In the genomic region with DNA sequence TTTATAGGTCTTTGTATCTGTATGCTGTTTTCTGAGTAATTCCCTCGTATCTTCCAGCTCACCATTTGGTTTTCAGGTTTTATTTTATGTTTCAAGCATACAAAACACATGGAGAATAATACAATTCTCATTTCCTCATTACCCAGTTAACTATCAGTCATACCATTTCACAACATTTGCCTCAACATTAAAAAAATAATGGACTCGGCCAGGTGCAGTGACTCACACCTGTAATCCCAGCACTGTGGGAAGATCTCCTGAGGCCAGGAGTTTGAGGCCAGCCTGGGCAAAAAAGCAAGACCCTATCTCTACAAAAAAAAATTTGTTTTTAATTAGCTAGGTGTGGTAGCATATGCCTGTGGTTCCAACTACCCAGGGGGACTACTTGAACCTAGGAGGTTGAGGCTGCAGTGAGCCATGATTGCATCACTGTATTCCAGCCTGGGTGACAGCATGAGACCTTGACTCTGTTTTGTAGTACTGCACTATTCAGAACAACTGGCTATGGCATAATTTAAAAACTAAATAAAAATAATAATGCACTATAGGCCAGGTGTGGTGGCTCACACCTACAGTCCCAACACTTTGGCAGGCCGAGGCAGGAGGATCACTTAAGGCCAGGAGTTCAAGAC, we compare ENCODE assay signal across 19 cellular contexts. TPM values are rescaled to one million over a fixed set of nuclear protein-coding genes. Genes with fewer than 3 reads are reported as not detected.
DNase-seq lines count a peak whose midpoint lies in the region; ATAC-seq and TF ChIP-seq lines count a peak whose summit lies in the region.
"Had no signal": no experiment of that assay in that cellular context is flagged by ENCODE, and none has a peak within 500 bp of the region (broad histone marks: within the 10 kb centered on the region; RNA-seq: fewer than 3 reads in every experiment).

No MANE protein-coding gene starts in this region.

- H3K27me3 ChIP-seq in mammary epithelial cell (ENCODE audit: insufficient read depth, low read length) (no peaks in the 10 kb centered on the region), colonic mucosa (no peaks in the 10 kb centered on the region)
- H3K27me3 ChIP-seq: BLaER1, SJSA1 had no signal

- H3K4me3 Mint-ChIP-seq in stimulated activated effector memory CD8-positive, alpha-beta T cell treated with anti-CD3 and anti-CD28 coated beads, Interleukin-12 subunit alpha, Interleukin-12 subunit beta, amount 100 ng/mL, for 72 hours: no peak overlapping the region

- peaks cover 41% of the 10 kb centered on the region for H3K36me3 ChIP-seq in mammary epithelial cell (ENCODE audit: insufficient read depth, low read length)
- peaks cover 20% of the 10 kb centered on the region for H3K36me3 ChIP-seq in colonic mucosa

- H3K4me2 ChIP-seq in mammary epithelial cell (ENCODE audit: insufficient read depth, low read depth, low read length): no peak overlapping the region
- H3K4me2 ChIP-seq: BLaER1, KMS-11 had no signal

- H3K4me3 ChIP-seq in mammary epithelial cell (replicated peaks in 1 of 3; ENCODE audit: insufficient read depth in 1 of 3, low read depth in 2 of 3, low read length in 3 of 3): no peak overlapping the region
- no peak overlapping the region for H3K4me3 ChIP-seq in colonic mucosa
- H3K4me3 ChIP-seq: BLaER1, HAP-1, SJSA1 had no signal

- H3K9me3 ChIP-seq in mammary epithelial cell (replicated peaks; ENCODE audit: insufficient read depth, low read length) (no peaks in the 10 kb centered on the region), colonic mucosa (no peaks in the 10 kb centered on the region)
- H3K9me3 ChIP-seq: BLaER1, HAP-1, SJSA1 had no signal

- H3K27ac ChIP-seq in mammary epithelial cell (ENCODE audit: insufficient read depth, low read depth, low read length) (peak overlapping the region; percentile 42), colonic mucosa (no peak overlapping the region)
- H3K27ac ChIP-seq: BLaER1, KMS-11, RWPE1, SJSA1 had no signal

- no peak for TF ChIP-seq CTCF in mammary epithelial cell (conservative IDR thresholded peaks at IDR 0.05 in 1 of 2, IDR thresholded peaks at IDR 0.05 in 1 of 2; ENCODE audit: extremely low read depth in 1 of 2, insufficient read depth in 1 of 2, low read depth in 1 of 2, low read length in 2 of 2)
- no peak for TF ChIP-seq CTCF in colonic mucosa (IDR thresholded peaks at IDR 0.05)

- H3K9ac ChIP-seq in mammary epithelial cell (ENCODE audit: insufficient read depth, low read length): no peak overlapping the region
- H3K9ac ChIP-seq in colonic mucosa (ENCODE audit: low read depth in 2 of 2, low read length in 2 of 2): no peak overlapping the region
- H3K9ac ChIP-seq: BLaER1, KMS-11 had no signal

- in situ Hi-C loops in mammary epithelial cell (cut with MboI; ENCODE audit: low sequenced_read_pairs in 2 of 2): no loop called here

- CTCF ChIA-PET in mammary epithelial cell (lab: Charles Lee; ENCODE audit: low non-redundant PET): no interaction called here

- H3K4me1 Mint-ChIP-seq in stimulated activated effector memory CD8-positive, alpha-beta T cell treated with anti-CD3 and anti-CD28 coated beads, Interleukin-12 subunit alpha, Interleukin-12 subunit beta, amount 100 ng/mL, for 72 hours: peaks cover 19% of the 10 kb centered on the region

- no peaks in the 10 kb centered on the region for H4K20me1 ChIP-seq in mammary epithelial cell (ENCODE audit: insufficient read depth, low read length)
- H4K20me1 ChIP-seq: BLaER1 had no signal

- no peak for ATAC-seq in stimulated activated effector memory CD8-positive, alpha-beta T cell treated with anti-CD3 and anti-CD28 coated beads, Interleukin-12 subunit alpha, Interleukin-12 subunit beta, amount 100 ng/mL, for 72 hours
- no peak for ATAC-seq in HG03432 (IDR thresholded peaks at IDR 0.05; ENCODE audit: unreplicated experiment)
- ATAC-seq in HG02610 (IDR thresholded peaks at IDR 0.05; ENCODE audit: unreplicated experiment): no peak

- BruUV-seq in mammary epithelial cell (replicated peaks; lab: Mats Ljungman, UMichigan): no TSS peak

- dilution Hi-C loops in mammary epithelial cell (cut with HindIII; ENCODE audit: low sequenced_read_pairs): no loop called here

- peaks cover 100% of the 10 kb centered on the region for H3K36me3 Mint-ChIP-seq in stimulated activated effector memory CD8-positive, alpha-beta T cell treated with anti-CD3 and anti-CD28 coated beads, Interleukin-12 subunit alpha, Interleukin-12 subunit beta, amount 100 ng/mL, for 72 hours

- peaks cover 40% of the 10 kb centered on the region for H3K79me2 ChIP-seq in mammary epithelial cell (ENCODE audit: insufficient read depth, low read length)

- peak overlapping the region; percentile 33 for H3K27ac Mint-ChIP-seq in stimulated activated effector memory CD8-positive, alpha-beta T cell treated with anti-CD3 and anti-CD28 coated beads, Interleukin-12 subunit alpha, Interleukin-12 subunit beta, amount 100 ng/mL, for 72 hours

- 50% methylated on average over 3 of the region's 3 CpGs for WGBS in mammary epithelial cell (ENCODE audit: low coverage, missing lambda C conversion rate)

- H2AFZ ChIP-seq in mammary epithelial cell (ENCODE audit: low read depth, low read length): no peak overlapping the region

- H3K4me1 ChIP-seq in mammary epithelial cell (ENCODE audit: insufficient read depth, low read length) (peaks cover 11% of the 10 kb centered on the region), colonic mucosa (no peaks in the 10 kb centered on the region)
- H3K4me1 ChIP-seq: BLaER1, HAP-1 had no signal

- H3K9me3 Mint-ChIP-seq in stimulated activated effector memory CD8-positive, alpha-beta T cell treated with anti-CD3 and anti-CD28 coated beads, Interleukin-12 subunit alpha, Interleukin-12 subunit beta, amount 100 ng/mL, for 72 hours: no peaks in the 10 kb centered on the region

- peak; percentile 15 for DNase-seq in M059J (ENCODE audit: low read depth)
- DNase-seq in mammary epithelial cell: peak; percentile 84
- DNase-seq in kidney tubule cell (ENCODE audit: low spot score): peak; percentile 49
- DNase-seq in stimulated activated effector memory CD8-positive, alpha-beta T cell treated with anti-CD3 and anti-CD28 coated beads, Interleukin-12 subunit alpha, Interleukin-12 subunit beta, amount 100 ng/mL, for 72 hours (ENCODE audit: low spot score in 2 of 2): no peak
- no peak for DNase-seq in colonic mucosa
- DNase-seq: DMS53, MV-4-11, NCI-H1417 treated with DMSO at 0.1 percent for 48 hours, NCI-H2029, NCI-H2171 treated with DMSO at 0.1 percent for 48 hours, NCI-H510A, SW 1271 had no signal

- intact Hi-C loops in mammary epithelial cell (cut with micrococcal nuclease): loop anchor here (1.0 kb wide), 1 partner anchor 20 kb away; a partner anchor contains a TSS
- intact Hi-C loops in colonic mucosa (cut with DNase I): no loop called here

RNA-seq across cellular contexts. Expression of a gene that starts 20.3 kb away (rescaled TPM):
- total RNA-seq in M059J (2014; rRNA removed; shearing (Covaris generic)): 48.7 and 77.6 TPM in 2 replicates
- total RNA-seq in mammary epithelial cell: 100 to 1,000 TPM in 1 of 2 donors, 10 to 100 TPM in 1; 83.4 to 104 TPM
- polyA plus RNA-seq in mammary epithelial cell: 99.0 TPM
- 370 TPM for polyA minus RNA-seq in mammary epithelial cell
- total RNA-seq in colonic mucosa: 10 to 100 TPM; 29.9 to 32.3 TPM

Comparison
In these comparisons a context has a peak if more than half of its experiments do, and no peak if none do; other contexts are left out.
1. DNase-seq: peak in M059J (single experiment), mammary epithelial cell (single experiment) and kidney tubule cell (single experiment); none in stimulated activated effector memory CD8-positive, alpha-beta T cell treated with anti-CD3 and anti-CD28 coated beads, Interleukin-12 subunit alpha, Interleukin-12 subunit beta, amount 100 ng/mL, for 72 hours (0 of 2) and colonic mucosa (single experiment).